In genomic region chr4:7191546-7192251, GRCh38 we compare ENCODE assay signal across 9 cellular contexts. TPM values are rescaled to one million over a fixed set of nuclear protein-coding genes. Genes with fewer than 3 reads are reported as not detected.
A peak's percentile ranks its signal among the peaks of the same experiment; 100 is the strongest.
DNase-seq lines count a peak whose midpoint lies in the region; ATAC-seq, FAIRE-seq and TF ChIP-seq lines count a peak whose summit lies in the region.
"Had no signal": no experiment of that assay in that cellular context is flagged by ENCODE, and none has a peak within 500 bp of the region (broad histone marks: within the 10 kb centered on the region; RNA-seq: fewer than 3 reads in every experiment).

No MANE protein-coding gene starts in this region.

- no peak overlapping the region for H3K27ac Mint-ChIP-seq in activated CD4-positive, alpha-beta T cell treated with anti-CD3 and anti-CD28 coated beads, Interleukin-2, amount 10 ng/mL, durations not matched to agents 24 days and 14 days
- H3K27ac Mint-ChIP-seq in activated T-helper 17 cell treated with anti-CD3 and anti-CD28 coated beads, Interleukin-2, amount 50 U/mL, for 72 hours: no peak overlapping the region

- no peak overlapping the region for H3K4me2 ChIP-seq in GM12878 (ENCODE audit: control insufficient read depth, insufficient read depth)
- peak overlapping the region; percentile 39 for H3K4me2 ChIP-seq in mesendoderm (ENCODE audit: low read length)

- TF ChIP-seq EP300 in GM12878 (IDR thresholded peaks at IDR 0.05; ENCODE audit: borderline replicate concordance in 1 of 2, control insufficient read depth in 1 of 2, low read depth in 2 of 2, low read length in 2 of 2): no peak

- no peak overlapping the region for H2AK5ac ChIP-seq in mesendoderm (ENCODE audit: low read length)

- peak overlapping the region; percentile 54 for H3K56ac ChIP-seq in mesendoderm (ENCODE audit: low read length)

- H3K4ac ChIP-seq in mesendoderm (ENCODE audit: low read depth, low read length): no peak overlapping the region

- no peaks in the 10 kb centered on the region for H3K4me1 ChIP-seq in GM12878 (ENCODE audit: control insufficient read depth, insufficient read depth, low read length)
- no peaks in the 10 kb centered on the region for H3K4me1 ChIP-seq in mesendoderm (ENCODE audit: control insufficient read depth, low read depth, low read length)
- H3K4me1 ChIP-seq in stomach smooth muscle (ENCODE audit: control insufficient read depth, insufficient read depth, low read length): peaks cover 25% of the 10 kb centered on the region
- no peaks in the 10 kb centered on the region for H3K4me1 ChIP-seq in foreskin keratinocyte
- H3K4me1 ChIP-seq: colonic mucosa had no signal

- no peaks in the 10 kb centered on the region for H3K36me3 Mint-ChIP-seq in activated CD4-positive, alpha-beta T cell treated with anti-CD3 and anti-CD28 coated beads, Interleukin-2, amount 10 ng/mL, durations not matched to agents 24 days and 14 days (ENCODE audit: low read depth)
- H3K36me3 Mint-ChIP-seq in activated T-helper 17 cell treated with anti-CD3 and anti-CD28 coated beads, Interleukin-2, amount 50 U/mL, for 72 hours (ENCODE audit: low read depth): no peaks in the 10 kb centered on the region

- H2BK5ac ChIP-seq in mesendoderm (ENCODE audit: low read length): no peak overlapping the region

- H3K79me2 ChIP-seq in GM12878 (ENCODE audit: control insufficient read depth, insufficient read depth, low read length) (no peaks in the 10 kb centered on the region), mesendoderm (ENCODE audit: control insufficient read depth, insufficient read depth, low read length) (no peaks in the 10 kb centered on the region)

- FAIRE-seq in GM12878 (lab: Jason Lieb, UNC): no peak

- peaks cover 54% of the 10 kb centered on the region for H3K27me3 Mint-ChIP-seq in activated CD4-positive, alpha-beta T cell treated with anti-CD3 and anti-CD28 coated beads, Interleukin-2, amount 10 ng/mL, durations not matched to agents 24 days and 14 days
- H3K27me3 Mint-ChIP-seq in activated T-helper 17 cell treated with anti-CD3 and anti-CD28 coated beads, Interleukin-2, amount 50 U/mL, for 72 hours: peaks cover 51% of the 10 kb centered on the region

- 27% methylated on average over 22 of the region's 22 CpGs for WGBS in GM12878 (ENCODE audit: insufficient coverage, insufficient replicate concordance, low lambda C conversion rate, missing lambda C conversion rate)
- no CpG with 5 or more reads among the region's 22 CpGs for WGBS in mesendoderm (ENCODE audit: extremely low coverage, insufficient coverage, low lambda C conversion rate)

- no peak overlapping the region for H3K23ac ChIP-seq in mesendoderm (ENCODE audit: low read length)

- RAD21 ChIA-PET in GM12878 (lab: Charles Lee; ENCODE audit: unreplicated experiment): no interaction called here

- H3K27ac ChIP-seq in GM12878 (ENCODE audit: control insufficient read depth, insufficient read depth) (no peak overlapping the region), mesendoderm (ENCODE audit: low read depth, low read length) (no peak overlapping the region), stomach smooth muscle (ENCODE audit: low read length) (no peak overlapping the region), foreskin keratinocyte (no peak overlapping the region)
- H3K27ac ChIP-seq: colonic mucosa had no signal

- peaks cover 2 to 4% of the 10 kb centered on the region in 2 experiments; a peak in 3 of 4 replicates for H3K27me3 ChIP-seq in GM12878 (replicated peaks in 1 of 2; ENCODE audit: control insufficient read depth in 2 of 2, insufficient read depth in 2 of 2, low read length in 1 of 2)
- H3K27me3 ChIP-seq in mesendoderm (ENCODE audit: insufficient read depth, low read length, poor library complexity): peaks cover 6% of the 10 kb centered on the region
- peaks cover 22 to 31% of the 10 kb centered on the region in 2 donors for H3K27me3 ChIP-seq in stomach smooth muscle (ENCODE audit: control insufficient read depth in 1 of 2, insufficient read depth in 2 of 2, low read length in 2 of 2)
- peaks cover 68% of the 10 kb centered on the region for H3K27me3 ChIP-seq in foreskin keratinocyte

- no peaks in the 10 kb centered on the region for H3K9me3 Mint-ChIP-seq in activated CD4-positive, alpha-beta T cell treated with anti-CD3 and anti-CD28 coated beads, Interleukin-2, amount 10 ng/mL, durations not matched to agents 24 days and 14 days
- no peaks in the 10 kb centered on the region for H3K9me3 Mint-ChIP-seq in activated T-helper 17 cell treated with anti-CD3 and anti-CD28 coated beads, Interleukin-2, amount 50 U/mL, for 72 hours

- SMC1A ChIA-PET in GM12878 (lab: Charles Lee; ENCODE audit: uncharacterized antibody, unreplicated experiment): no interaction called here

- no peak overlapping the region for H3K18ac ChIP-seq in mesendoderm (ENCODE audit: low read length)

- no peak overlapping the region for H4K8ac ChIP-seq in mesendoderm (ENCODE audit: low read depth, low read length)

- ATAC-seq in GM12878 (peak; percentile 16; the same call in 2 of the 3 replicates), foreskin keratinocyte (no peak), HG03432 (IDR thresholded peaks at IDR 0.05; ENCODE audit: unreplicated experiment) (no peak)
- ATAC-seq in activated T-helper 17 cell treated with anti-CD3 and anti-CD28 coated beads, Interleukin-2, amount 50 U/mL, for 72 hours (replicated peaks): no peak

- TF ChIP-seq CTCF in GM12878 (IDR thresholded peaks at IDR 0.05 in 2 of 3, conservative IDR thresholded peaks at IDR 0.05 in 1 of 3; ENCODE audit: control insufficient read depth in 2 of 3, extremely low read depth in 1 of 3, insufficient read depth in 1 of 3, low read depth in 3 of 3, low read length in 3 of 3): no peak
- no peak for TF ChIP-seq CTCF in foreskin keratinocyte (conservative IDR thresholded peaks at IDR 0.05)

- H3K9me3 ChIP-seq in GM12878 (replicated peaks; ENCODE audit: control insufficient read depth, insufficient read depth, low read length) (no peaks in the 10 kb centered on the region), stomach smooth muscle (ENCODE audit: control insufficient read depth in 2 of 2, low read length in 2 of 2) (no peaks in the 10 kb centered on the region)
- H3K9me3 ChIP-seq: colonic mucosa had no signal

- H3K4me1 Mint-ChIP-seq in activated CD4-positive, alpha-beta T cell treated with anti-CD3 and anti-CD28 coated beads, Interleukin-2, amount 10 ng/mL, durations not matched to agents 24 days and 14 days: no peaks in the 10 kb centered on the region
- no peaks in the 10 kb centered on the region for H3K4me1 Mint-ChIP-seq in activated T-helper 17 cell treated with anti-CD3 and anti-CD28 coated beads, Interleukin-2, amount 50 U/mL, for 72 hours

- POLR2A ChIA-PET in GM12878 (lab: Charles Lee): no interaction called here

- H3K4me3 ChIP-seq in GM12878 (no peak overlapping the region), mesendoderm (ENCODE audit: low read length) (no peak overlapping the region), stomach smooth muscle (ENCODE audit: low read length in 2 of 2) (peak overlapping the region; percentile 22 to 71)
- H3K4me3 ChIP-seq: colonic mucosa had no signal

- H3K36me3 ChIP-seq in GM12878 (ENCODE audit: control insufficient read depth in 2 of 2, insufficient read depth in 2 of 2, low read length in 1 of 2) (no peaks in the 10 kb centered on the region), mesendoderm (ENCODE audit: control insufficient read depth, insufficient read depth, low read length) (no peaks in the 10 kb centered on the region), stomach smooth muscle (ENCODE audit: control insufficient read depth in 2 of 2, insufficient read depth in 2 of 2, low read length in 2 of 2) (no peaks in the 10 kb centered on the region)
- H3K36me3 ChIP-seq: colonic mucosa had no signal

- DNase-seq in activated CD4-positive, alpha-beta T cell treated with anti-CD3 and anti-CD28 coated beads, Interleukin-2, amount 10 ng/mL, durations not matched to agents 24 days and 14 days: no peak
- no peak for DNase-seq in activated CD4-positive, alpha-beta T cell treated with anti-CD3 and anti-CD28 coated beads, Interleukin-2, amount 50 U/mL, for 4 hours
- DNase-seq in GM12878 (ENCODE audit: low read depth, low spot score) (no peak), mesendoderm (no peak), foreskin keratinocyte (no peak)

- no peak for TF ChIP-seq RAD21 in GM12878 (IDR thresholded peaks at IDR 0.05; ENCODE audit: insufficient read depth, low read depth, low read length)

- intact Hi-C loops in activated CD4-positive, alpha-beta T cell treated with anti-CD3 and anti-CD28 coated beads, Interleukin-2, amount 10 ng/mL, durations not matched to agents 24 days and 14 days (cut with micrococcal nuclease): loop anchor here (5.0 kb wide), 1 partner anchor 526 kb away; no protein-coding TSS in a partner anchor
- intact Hi-C loops in GM12878 (cut with micrococcal nuclease; ENCODE audit: unreplicated experiment): loop anchor here (2.0 to 5.0 kb wide), 3 partner anchors 103 to 611 kb away; no protein-coding TSS in a partner anchor

- in situ Hi-C loops in GM12878 (cut with MboI): loop anchor here (10.0 kb wide), 1 partner anchor 523 kb away; no protein-coding TSS in a partner anchor

- no TSS peak for BruUV-seq in GM12878 (replicated peaks; lab: Mats Ljungman, UMichigan)

- H2BK120ac ChIP-seq in mesendoderm (ENCODE audit: low read depth, low read length): no peak overlapping the region

- H4K5ac ChIP-seq in mesendoderm (ENCODE audit: low read length): no peak overlapping the region

- no peaks in the 10 kb centered on the region for H3K79me1 ChIP-seq in mesendoderm (ENCODE audit: low read length)

- peak overlapping the region; percentile 51 for H3K4me3 Mint-ChIP-seq in activated CD4-positive, alpha-beta T cell treated with anti-CD3 and anti-CD28 coated beads, Interleukin-2, amount 10 ng/mL, durations not matched to agents 24 days and 14 days
- no peak overlapping the region for H3K4me3 Mint-ChIP-seq in activated T-helper 17 cell treated with anti-CD3 and anti-CD28 coated beads, Interleukin-2, amount 50 U/mL, for 72 hours

- no peak overlapping the region for H2BK15ac ChIP-seq in mesendoderm (replicated peaks; ENCODE audit: low read depth)

- H3K9ac ChIP-seq in GM12878 (ENCODE audit: control insufficient read depth, insufficient read depth, low read length) (no peak overlapping the region), mesendoderm (ENCODE audit: low read length) (peak overlapping the region; percentile 12), stomach smooth muscle (ENCODE audit: low read length in 2 of 2) (peak overlapping the region in 1 of 2 donors; percentile 21)

- H4K20me1 ChIP-seq in GM12878 (ENCODE audit: control insufficient read depth, insufficient read depth): no peaks in the 10 kb centered on the region; the same call in none of the 2 replicates

- CTCF ChIA-PET in GM12878 (lab: Yijun Ruan, JAX): interaction anchor here (0.6 to 1.4 kb wide), 2 partner anchors 104 to 144 kb away, joined by 3 to 4 read pairs; no protein-coding TSS in a partner anchor

- no peak overlapping the region for H2AFZ ChIP-seq in GM12878 (ENCODE audit: control insufficient read depth, low read depth, low read length)

- no peak for TF ChIP-seq POLR2A in GM12878 (IDR thresholded peaks at IDR 0.05; ENCODE audit: low read depth, low read length)

RNA-seq across cellular contexts. Expression of gene SORCS2, which starts 0.6 kb away (rescaled TPM):
- 0.05 TPM in 1 of 2 replicates, not detected in the other for total RNA-seq in activated CD4-positive, alpha-beta T cell treated with anti-CD3 and anti-CD28 coated beads, Interleukin-2, amount 10 ng/mL, durations not matched to agents 24 days and 14 days
- total RNA-seq in GM12878 (2013; cell fraction: nucleolus; rRNA removed): not detected in 2 replicates
- total RNA-seq in GM12878 (2014; rRNA removed) (not detected in 2 replicates), GM12878 (2014; rRNA removed; fragmentation: Illumina TruSeq; extraction: Trizol) (not detected in 2 replicates), GM12878 (2021) (0.03 TPM in 1 of 2 replicates, not detected in the other), foreskin keratinocyte (0.03 and 0.04 TPM in 2 replicates)
- polyA plus RNA-seq in GM12878 (2011; ENCODE audit: low read depth): not detected
- polyA plus RNA-seq in GM12878 (2011; rRNA removed) (0.01 TPM in 1 of 2 replicates, not detected in the other), GM12878 (2014; fragmentation: Illumina TruSeq; extraction: Trizol) (not detected in 2 replicates), GM12878 (2014; fragmentation: Nextera tagmentation; extraction: Ambion mirVana) (not detected), GM12878 (2014; rRNA removed) (0.05 TPM in 1 of 2 replicates, not detected in the other), GM12878 (2016; fragmentation: Nextera tagmentation; extraction: Ambion mirVana) (under 1 TPM; 0.05 to 0.15 TPM), foreskin keratinocyte (0.04 and 0.11 TPM in 2 replicates)
- 0.01 and 0.02 TPM in 2 replicates for polyA plus RNA-seq in GM12878 (2011; cell fraction: cytosol; rRNA removed)
- polyA plus RNA-seq in GM12878 (2011; cell fraction: nucleus; rRNA removed): 0.06 and 0.10 TPM in 2 replicates
- 0.10 TPM in 1 of 2 replicates, not detected in the other for polyA plus RNA-seq in GM12878 (2012)
- 0.05 TPM in 1 of 2 replicates, not detected in the other for polyA minus RNA-seq in GM12878 (2011; rRNA and poly(A)+ RNA removed)
- polyA minus RNA-seq in GM12878 (2011; cell fraction: cytosol; rRNA and poly(A)+ RNA removed): not detected in 2 replicates
- polyA minus RNA-seq in GM12878 (2011; cell fraction: nucleus; rRNA and poly(A)+ RNA removed): not detected in 2 replicates
- 0.27 TPM for polyA plus RNA-seq in mesendoderm (2013, experiment 1 of 2)
- 0.34 TPM for polyA plus RNA-seq in mesendoderm (2013, experiment 2 of 2)
- under 1 TPM; 0.04 to 0.26 TPM for total RNA-seq in activated T-helper 17 cell treated with anti-CD3 and anti-CD28 coated beads, Interleukin-2, amount 50 U/mL, for 72 hours

Comparison
In these comparisons a context has a peak if more than half of its experiments do, and no peak if none do; other contexts are left out.
1. H3K4me3 ChIP-seq: peak in stomach smooth muscle (2 of 2); none in GM12878 (single experiment) and mesendoderm (single experiment).